8 cellular contexts compared by ENCODE assay signal in genomic region chr13:36820222-36820621, GRCh38. TPM values are rescaled to one million over a fixed set of nuclear protein-coding genes. Genes with fewer than 3 reads are reported as not detected.
DNase-seq lines count a peak whose midpoint lies in the region; ATAC-seq and TF ChIP-seq lines count a peak whose summit lies in the region.

No MANE protein-coding gene starts in this region.

- H3K27ac ChIP-seq in PC-3 (ENCODE audit: low read length): no peak overlapping the region

- no peaks in the 10 kb centered on the region for H4K20me1 ChIP-seq in PC-3 (ENCODE audit: low read length)

- POLR2A ChIA-PET in PC-3 (lab: Charles Lee; ENCODE audit: unreplicated experiment): no interaction called here

- H3K4me3 ChIP-seq in PC-3 (ENCODE audit: low read length) (peak overlapping the region; percentile 81), fibroblast of pulmonary artery (replicated peaks; ENCODE audit: low read depth, low read length) (peak overlapping the region; percentile 74)

- ATAC-seq in HG02678 (IDR thresholded peaks at IDR 0.05; ENCODE audit: unreplicated experiment) (peak; percentile 51), PC-3 (peak; percentile 6)
- peak; percentile 54 to 67 for ATAC-seq in stimulated activated naive B cell treated with anti-CD40 and anti-IgM and Interleukin-4, amounts not matched to agents 10 μg/mL and 1 μg/mL and 100 μg/mL, for 72 hours (replicated peaks)

- H3K36me3 ChIP-seq in PC-3 (ENCODE audit: low read depth, low read length): no peaks in the 10 kb centered on the region

- H3K27me3 ChIP-seq in PC-3 (ENCODE audit: low read length): no peaks in the 10 kb centered on the region

- TF ChIP-seq CTCF in PC-3 (conservative IDR thresholded peaks at IDR 0.05; ENCODE audit: low read depth, low read length) (no peak), fibroblast of pulmonary artery (IDR thresholded peaks at IDR 0.05; ENCODE audit: low read length, missing control alignments) (no peak)

- peaks cover 4 to 8% of the 10 kb centered on the region in 2 donors for H3K36me3 Mint-ChIP-seq in stimulated activated naive B cell treated with anti-CD40 and anti-IgM and Interleukin-4, amounts not matched to agents 10 μg/mL and 1 μg/mL and 100 μg/mL, for 72 hours

- intact Hi-C loops in PC-3 (cut with micrococcal nuclease): no loop called here

- H3K4me1 ChIP-seq in PC-3 (ENCODE audit: insufficient read depth, low read length): peaks cover 21% of the 10 kb centered on the region

- H3K9ac ChIP-seq in PC-3 (ENCODE audit: low read length): peak overlapping the region; percentile 77; the same call in 1 of the 2 replicates

- H3K27ac Mint-ChIP-seq in stimulated activated naive B cell treated with anti-CD40 and anti-IgM and Interleukin-4, amounts not matched to agents 10 μg/mL and 1 μg/mL and 100 μg/mL, for 72 hours: no peak overlapping the region

- no peaks in the 10 kb centered on the region for H3K9me2 ChIP-seq in PC-3 (replicated peaks; ENCODE audit: low read length)

- BruUV-seq in PC-3 (replicated peaks; lab: Mats Ljungman, UMichigan): no TSS peak

- H3K79me2 ChIP-seq in PC-3 (ENCODE audit: low read length): peaks cover 45% of the 10 kb centered on the region

- H3K9me3 Mint-ChIP-seq in stimulated activated naive B cell treated with anti-CD40 and anti-IgM and Interleukin-4, amounts not matched to agents 10 μg/mL and 1 μg/mL and 100 μg/mL, for 72 hours: no peaks in the 10 kb centered on the region

- H2AFZ ChIP-seq in PC-3 (ENCODE audit: low read length): peak overlapping the region; percentile 99

- H3K27me3 Mint-ChIP-seq in stimulated activated naive B cell treated with anti-CD40 and anti-IgM and Interleukin-4, amounts not matched to agents 10 μg/mL and 1 μg/mL and 100 μg/mL, for 72 hours: no peaks in the 10 kb centered on the region

- DNase-seq in NOMO-1 treated with DMSO at 0.1 percent for 48 hours (lab: John Stamatoyannopoulos, UW; ENCODE audit: unreplicated experiment): peak; percentile 21
- DNase-seq in NOMO-1 treated with dmso at 0.1 percent for 144 hours (lab: John Stamatoyannopoulos, UW; ENCODE audit: unreplicated experiment): no peak
- DNase-seq in PC-3: no peak
- no peak for DNase-seq in fibroblast of pulmonary artery (ENCODE audit: low read depth)
- no peak for DNase-seq in stimulated activated naive B cell treated with anti-CD40 and anti-IgM and Interleukin-4, amounts not matched to agents 10 μg/mL and 1 μg/mL and 100 μg/mL, for 72 hours
- DNase-seq in germinal center (ENCODE audit: low spot score): no peak
- DNase-seq in COLO829 (ENCODE audit: low spot score): no peak

- CTCF ChIA-PET in PC-3 (lab: Charles Lee): no interaction called here

- peaks cover 21 to 39% of the 10 kb centered on the region in 2 donors for H3K4me1 Mint-ChIP-seq in stimulated activated naive B cell treated with anti-CD40 and anti-IgM and Interleukin-4, amounts not matched to agents 10 μg/mL and 1 μg/mL and 100 μg/mL, for 72 hours

- no peaks in the 10 kb centered on the region for H3F3A ChIP-seq in PC-3 (ENCODE audit: low read length, unreplicated experiment)

- peak overlapping the region; percentile 92 to 93 for H3K4me3 Mint-ChIP-seq in stimulated activated naive B cell treated with anti-CD40 and anti-IgM and Interleukin-4, amounts not matched to agents 10 μg/mL and 1 μg/mL and 100 μg/mL, for 72 hours

- no peaks in the 10 kb centered on the region for H3K9me3 ChIP-seq in PC-3 (ENCODE audit: low read length)

- peak overlapping the region; percentile 92 for H3K4me2 ChIP-seq in PC-3 (ENCODE audit: low read length)

RNA-seq across cellular contexts. Expression of gene RFXAP, which starts 1.2 kb away (rescaled TPM):
- 1.2 and 2.8 TPM in 2 replicates for total RNA-seq in PC-3 (2014; rRNA removed)

Comparison
In these comparisons a context has a peak if more than half of its experiments do, and no peak if none do; other contexts are left out.
1. ATAC-seq: peak in every context shown above with its lines; median percentile 60 in stimulated activated naive B cell treated with anti-CD40 and anti-IgM and Interleukin-4, amounts not matched to agents 10 μg/mL and 1 μg/mL and 100 μg/mL, for 72 hours; 51 in HG02678; 6 in PC-3.